In genomic region chr6:66662196-66662595, GRCh38 we compare ENCODE assay signal across 13 cellular contexts.
DNase-seq lines count a peak whose midpoint lies in the region; ATAC-seq and TF ChIP-seq lines count a peak whose summit lies in the region.
"Had no signal": no experiment of that assay in that cellular context is flagged by ENCODE, and none has a peak within 500 bp of the region (broad histone marks: within the 10 kb centered on the region; RNA-seq: fewer than 3 reads in every experiment).

No MANE protein-coding gene starts in this region.

- peak; percentile 30 for DNase-seq in DMS 273 (lab: John Stamatoyannopoulos, UW; ENCODE audit: unreplicated experiment)
- DNase-seq in DMS 273 treated with DMSO at 0.1 percent for 48 hours (lab: John Stamatoyannopoulos, UW) = no peak
- DNase-seq in NCI-H1105 treated with DMSO at 0.1 percent for 48 hours (lab: John Stamatoyannopoulos, UW) = peak; percentile 41
- no peak for DNase-seq in dorsolateral prefrontal cortex
- no peak for DNase-seq in erythroblast (lab: John Stamatoyannopoulos, UW)
- DNase-seq: 8988T, colonic mucosa, NCI-H1092 treated with DMSO at 0.1 percent for 48 hours had no signal

- no peaks in the 10 kb centered on the region for H3K9me3 ChIP-seq in neuron (ENCODE audit: low read length)
- H3K9me3 ChIP-seq: colonic mucosa had no signal

- H3K27ac ChIP-seq in dorsolateral prefrontal cortex = no peak overlapping the region
- H3K27ac ChIP-seq: colonic mucosa had no signal

- no peak overlapping the region for H2AFZ ChIP-seq in neuron (ENCODE audit: low read depth, low read length)

- H3K4me3 ChIP-seq in dorsolateral prefrontal cortex (peak overlapping the region in 1 of 59 donors; percentile 27), neuron (ENCODE audit: low read length) (peak overlapping the region; percentile 21)
- H3K4me3 ChIP-seq: colonic mucosa, GM12878 had no signal

- ATAC-seq in HG03378 (IDR thresholded peaks at IDR 0.05; ENCODE audit: unreplicated experiment) = no peak
- no peak for ATAC-seq in HG02870 (IDR thresholded peaks at IDR 0.05; ENCODE audit: unreplicated experiment)
- ATAC-seq: activated CD4-positive, CD25-positive, alpha-beta regulatory T cell treated with anti-CD3 and anti-CD28 coated beads, Interleukin-2, amount 50 U/mL, for 24 hours; GM12878 had no signal

- peak in 51 of 56 donors; percentile 20 to 68 (median 40) for TF ChIP-seq CTCF in dorsolateral prefrontal cortex (IDR thresholded peaks at IDR 0.05 in 54 of 56, conservative IDR thresholded peaks at IDR 0.05 in 2 of 56; ENCODE audit: low read depth in 1 of 56, partially characterized antibody in 56 of 56)

- H3K36me3 ChIP-seq in neuron (ENCODE audit: insufficient read depth, low read length) = no peaks in the 10 kb centered on the region
- H3K36me3 ChIP-seq: colonic mucosa had no signal

- intact Hi-C loops in dorsolateral prefrontal cortex (cut with DNase I) = no loop called here

- TF ChIP-seq POLR2A in erythroblast (IDR thresholded peaks at IDR 0.05; ENCODE audit: low read length) = no peak

- H3K4me1 ChIP-seq in neuron (ENCODE audit: insufficient read depth, low read length) = peaks cover 11% of the 10 kb centered on the region
- H3K4me1 ChIP-seq: colonic mucosa had no signal

- H3K27me3 ChIP-seq in dorsolateral prefrontal cortex (no peaks in the 10 kb centered on the region), neuron (ENCODE audit: insufficient read depth, low read length) (no peaks in the 10 kb centered on the region)
- H3K27me3 ChIP-seq: colonic mucosa had no signal

Comparison
In these comparisons a context has a peak if more than half of its experiments do, and no peak if none do; other contexts are left out.
1. DNase-seq: peak in DMS 273 (single experiment) and NCI-H1105 treated with DMSO at 0.1 percent for 48 hours (single experiment); none in DMS 273 treated with DMSO at 0.1 percent for 48 hours (single experiment), dorsolateral prefrontal cortex (0 of 10) and erythroblast (0 of 2).